In the genomic region with DNA sequence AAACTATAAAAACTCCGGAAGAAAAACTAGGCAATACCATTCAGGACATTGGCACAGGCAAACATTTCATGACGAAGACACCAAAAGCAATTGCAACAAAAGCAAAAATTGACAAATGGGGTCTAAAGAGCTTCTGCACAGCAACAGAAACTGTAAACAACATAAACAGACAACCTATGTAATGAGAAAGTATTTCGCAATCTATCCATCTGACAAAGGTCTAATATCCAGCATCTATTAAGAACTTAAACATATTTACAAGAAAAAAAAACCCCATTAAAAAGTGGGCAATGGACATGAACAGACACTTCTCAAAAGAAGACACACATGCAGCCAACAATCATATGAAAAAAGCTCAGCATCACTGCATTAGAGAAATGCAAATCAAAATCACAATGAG, we compare ENCODE assay signal across 8 cellular contexts.
"Had no signal": no experiment of that assay in that cellular context is flagged by ENCODE, and none has a peak within 500 bp of the region (broad histone marks: within the 10 kb centered on the region; RNA-seq: fewer than 3 reads in every experiment).

No MANE protein-coding gene starts in this region.

- H3K4me1 ChIP-seq: HAP-1 had no signal

- H2AFZ ChIP-seq: GM23338 had no signal

- DNase-seq: H7, HFFc6, KBM-7 had no signal

- H3K4me3 ChIP-seq: GM23338, HAP-1 had no signal

- H3K4me2 ChIP-seq: GM23338, KMS-11 had no signal

- H3K9ac ChIP-seq: KMS-11 had no signal

- H3K27ac ChIP-seq: HL-60, KMS-11 had no signal

- ATAC-seq: GM23338, HCT116 had no signal

- H3K36me3 ChIP-seq: HAP-1 had no signal

- H3K9me3 ChIP-seq: HAP-1 had no signal
